10 cellular contexts compared by ENCODE assay signal in genomic region chr1:168509875-168510594, GRCh38. TPM values are rescaled to one million over a fixed set of nuclear protein-coding genes. Genes with fewer than 3 reads are reported as not detected.
DNase-seq lines count a peak whose midpoint lies in the region; ATAC-seq and TF ChIP-seq lines count a peak whose summit lies in the region.
"Had no signal": no experiment of that assay in that cellular context is flagged by ENCODE, and none has a peak within 500 bp of the region (broad histone marks: within the 10 kb centered on the region; RNA-seq: fewer than 3 reads in every experiment).

No MANE protein-coding gene starts in this region.

- H3K9me3 Mint-ChIP-seq in activated T-helper 2 cell treated with anti-CD3 and anti-CD28 coated beads, Interferon-gamma antibody, Interleukin-2, Interleukin-4, amounts not matched to agents 10 μg/mL and 5 μg/mL and 100 μg/mL, durations not matched to agents 14 hours and 24 hours and 36 hours, result peaks cover 3% of the 10 kb centered on the region

- no peaks in the 10 kb centered on the region for H3K36me3 ChIP-seq in PC-3 (ENCODE audit: low read depth, low read length)

- H3K79me2 ChIP-seq in PC-3 (ENCODE audit: low read length), result no peaks in the 10 kb centered on the region

- peak; percentile 63 for DNase-seq in GM10266 (ENCODE audit: extremely low spot score)
- no peak for DNase-seq in activated T-helper 2 cell treated with anti-CD3 and anti-CD28 coated beads, Interferon-gamma antibody, Interleukin-2, Interleukin-4, amounts not matched to agents 10 μg/mL and 5 μg/mL and 100 μg/mL, durations not matched to agents 14 hours and 24 hours and 36 hours (ENCODE audit: low spot score)
- no peak for DNase-seq in SIG-M5 (lab: John Stamatoyannopoulos, UW)
- DNase-seq in stimulated activated CD4-positive, alpha-beta T cell treated with anti-CD3 and anti-CD28 coated beads, Interleukin-4, amount 100 ng/mL, for 4 hours, result no peak
- DNase-seq in AG08395 (ENCODE audit: low spot score), result no peak
- no peak for DNase-seq in PC-3
- DNase-seq: Caco-2 had no signal

- H3K36me3 Mint-ChIP-seq in activated T-helper 2 cell treated with anti-CD3 and anti-CD28 coated beads, Interferon-gamma antibody, Interleukin-2, Interleukin-4, amounts not matched to agents 10 μg/mL and 5 μg/mL and 100 μg/mL, durations not matched to agents 14 hours and 24 hours and 36 hours (ENCODE audit: low read depth), result peaks cover 2% of the 10 kb centered on the region

- H3K9me2 ChIP-seq in PC-3 (replicated peaks; ENCODE audit: low read length), result no peaks in the 10 kb centered on the region

- H3F3A ChIP-seq in PC-3 (ENCODE audit: low read length, unreplicated experiment), result peaks cover 10% of the 10 kb centered on the region

- H3K4me2 ChIP-seq in PC-3 (ENCODE audit: low read length), result no peak overlapping the region

- BruUV-seq in PC-3 (replicated peaks; lab: Mats Ljungman, UMichigan), result no TSS peak

- no peak for TF ChIP-seq CTCF in GM10266 (IDR thresholded peaks at IDR 0.05; ENCODE audit: control insufficient read depth, insufficient read depth, low read depth, missing control alignments)
- no peak for TF ChIP-seq CTCF in PC-3 (conservative IDR thresholded peaks at IDR 0.05; ENCODE audit: low read depth, low read length)

- POLR2A ChIA-PET in PC-3 (lab: Charles Lee; ENCODE audit: unreplicated experiment), result no interaction called here

- H3K27ac ChIP-seq in PC-3 (ENCODE audit: low read length), result no peak overlapping the region

- CTCF ChIA-PET in PC-3 (lab: Charles Lee), result no interaction called here

- peaks cover 24% of the 10 kb centered on the region for H3K4me1 ChIP-seq in PC-3 (ENCODE audit: insufficient read depth, low read length)

- H3K9me3 ChIP-seq in PC-3 (ENCODE audit: low read length), result no peaks in the 10 kb centered on the region
- H3K9me3 ChIP-seq: Caco-2 had no signal

- no peaks in the 10 kb centered on the region for H3K27me3 Mint-ChIP-seq in activated T-helper 2 cell treated with anti-CD3 and anti-CD28 coated beads, Interferon-gamma antibody, Interleukin-2, Interleukin-4, amounts not matched to agents 10 μg/mL and 5 μg/mL and 100 μg/mL, durations not matched to agents 14 hours and 24 hours and 36 hours (ENCODE audit: low read depth)

- intact Hi-C loops in activated T-helper 2 cell treated with anti-CD3 and anti-CD28 coated beads, Interferon-gamma antibody, Interleukin-2, Interleukin-4, amounts not matched to agents 10 μg/mL and 5 μg/mL and 100 μg/mL, durations not matched to agents 14 hours and 24 hours and 36 hours (cut with micrococcal nuclease), result loop anchor here (2.0 to 5.0 kb wide), 4 partner anchors 43 to 168 kb away; no protein-coding TSS in a partner anchor
- intact Hi-C loops in PC-3 (cut with micrococcal nuclease), result no loop called here

- H3K27ac Mint-ChIP-seq in activated T-helper 2 cell treated with anti-CD3 and anti-CD28 coated beads, Interferon-gamma antibody, Interleukin-2, Interleukin-4, amounts not matched to agents 10 μg/mL and 5 μg/mL and 100 μg/mL, durations not matched to agents 14 hours and 24 hours and 36 hours, result peak overlapping the region; percentile 87

- no peaks in the 10 kb centered on the region for H3K27me3 ChIP-seq in PC-3 (ENCODE audit: low read length)

- H3K4me3 ChIP-seq in PC-3 (ENCODE audit: low read length), result no peak overlapping the region

- H3K9ac ChIP-seq in PC-3 (ENCODE audit: low read length), result no peak overlapping the region

- no peaks in the 10 kb centered on the region for H4K20me1 ChIP-seq in PC-3 (ENCODE audit: low read length)

- no peak overlapping the region for H2AFZ ChIP-seq in PC-3 (ENCODE audit: low read length)

- ATAC-seq in GM19328 (IDR thresholded peaks at IDR 0.05; ENCODE audit: unreplicated experiment), result peak; percentile 65
- peak; percentile 77 for ATAC-seq in HG02981 (IDR thresholded peaks at IDR 0.05; ENCODE audit: unreplicated experiment)
- ATAC-seq in PC-3, result no peak

- peaks cover 85% of the 10 kb centered on the region for H3K4me1 Mint-ChIP-seq in activated T-helper 2 cell treated with anti-CD3 and anti-CD28 coated beads, Interferon-gamma antibody, Interleukin-2, Interleukin-4, amounts not matched to agents 10 μg/mL and 5 μg/mL and 100 μg/mL, durations not matched to agents 14 hours and 24 hours and 36 hours (ENCODE audit: low read depth)

- H3K4me3 Mint-ChIP-seq in activated T-helper 2 cell treated with anti-CD3 and anti-CD28 coated beads, Interferon-gamma antibody, Interleukin-2, Interleukin-4, amounts not matched to agents 10 μg/mL and 5 μg/mL and 100 μg/mL, durations not matched to agents 14 hours and 24 hours and 36 hours (ENCODE audit: low read depth), result peak overlapping the region; percentile 1

RNA-seq across cellular contexts. Expression of gene XCL2, which starts 33.8 kb away (rescaled TPM):
- 208 and 211 TPM in 2 replicates for total RNA-seq in activated T-helper 2 cell treated with anti-CD3 and anti-CD28 coated beads, Interferon-gamma antibody, Interleukin-2, Interleukin-4, amounts not matched to agents 10 μg/mL and 5 μg/mL and 100 μg/mL, durations not matched to agents 14 hours and 24 hours and 36 hours
- not detected in 2 replicates for total RNA-seq in PC-3 (2014; rRNA removed)
- total RNA-seq: Caco-2, kidney epithelial cell had no signal

Comparison
In these comparisons a context has a peak if more than half of its experiments do, and no peak if none do; other contexts are left out.
1. RNA of gene XCL2, which starts 33.8 kb away (total RNA-seq): 208 to 211 TPM in activated T-helper 2 cell treated with anti-CD3 and anti-CD28 coated beads, Interferon-gamma antibody, Interleukin-2, Interleukin-4, amounts not matched to agents 10 μg/mL and 5 μg/mL and 100 μg/mL, durations not matched to agents 14 hours and 24 hours and 36 hours; not detected in PC-3; every median in the first group is over 100 times any median in the second.